8 cellular contexts compared by ENCODE assay signal in genomic region chr19:2032296-2032941, GRCh38. TPM values are rescaled to one million over a fixed set of nuclear protein-coding genes. Genes with fewer than 3 reads are reported as not detected.
DNase-seq lines count a peak whose midpoint lies in the region; ATAC-seq and TF ChIP-seq lines count a peak whose summit lies in the region.

No MANE protein-coding gene starts in this region.

- no peaks in the 10 kb centered on the region for H3K9me3 ChIP-seq in MG63

- H3K27me3 ChIP-seq in MG63: no peaks in the 10 kb centered on the region

- no peaks in the 10 kb centered on the region for H3K36me3 ChIP-seq in MG63

- TF ChIP-seq CTCF in choroid plexus epithelial cell (conservative IDR thresholded peaks at IDR 0.05; ENCODE audit: low read depth, low read length): no peak

- DNase-seq in DMS153 treated with DMSO at 0.1 percent for 48 hours (lab: John Stamatoyannopoulos, UW; ENCODE audit: unreplicated experiment) (peak; percentile 31), MG63 (peak; percentile 90), SW 1271 (lab: John Stamatoyannopoulos, UW) (peak; percentile 80 to 97), choroid plexus epithelial cell (ENCODE audit: low read depth) (peak; percentile 76), left kidney (ENCODE audit: low read depth, low spot score) (peak; percentile 71)
- DNase-seq in stimulated activated naive CD4-positive, alpha-beta T cell treated with Interleukin-2 at 50 U/mL for 16 hours (lab: John Stamatoyannopoulos, UW): peak; percentile 23

- H3K4me3 ChIP-seq in MG63 (no peak overlapping the region), choroid plexus epithelial cell (ENCODE audit: low read depth, low read length) (no peak overlapping the region)

- ATAC-seq in HG03095 (IDR thresholded peaks at IDR 0.05; ENCODE audit: unreplicated experiment) (no peak), HG02759 (IDR thresholded peaks at IDR 0.05; ENCODE audit: unreplicated experiment) (no peak)

RNA-seq across cellular contexts. Expression of gene BTBD2, which starts 16.9 kb away (rescaled TPM):
- total RNA-seq in MG63 (2014; rRNA removed; shearing (Covaris generic); ENCODE audit: low replicate concordance): 34.4 and 36.4 TPM in 2 replicates

RNA-seq across cellular contexts. Expression of gene MKNK2, which starts 18.6 kb away (rescaled TPM):
- 17.9 and 38.6 TPM in 2 replicates for total RNA-seq in MG63 (2014; rRNA removed; shearing (Covaris generic); ENCODE audit: low replicate concordance)

Comparison
In these comparisons a context has a peak if more than half of its experiments do, and no peak if none do; other contexts are left out.
1. DNase-seq: peak in every context shown above with its lines; median percentile 90 in MG63; 88 in SW 1271; 76 in choroid plexus epithelial cell; 71 in left kidney; 31 in DMS153 treated with DMSO at 0.1 percent for 48 hours; 23 in stimulated activated naive CD4-positive, alpha-beta T cell treated with Interleukin-2 at 50 U/mL for 16 hours.